Comparison of ENCODE assay signal across 34 cellular contexts in the genomic region with DNA sequence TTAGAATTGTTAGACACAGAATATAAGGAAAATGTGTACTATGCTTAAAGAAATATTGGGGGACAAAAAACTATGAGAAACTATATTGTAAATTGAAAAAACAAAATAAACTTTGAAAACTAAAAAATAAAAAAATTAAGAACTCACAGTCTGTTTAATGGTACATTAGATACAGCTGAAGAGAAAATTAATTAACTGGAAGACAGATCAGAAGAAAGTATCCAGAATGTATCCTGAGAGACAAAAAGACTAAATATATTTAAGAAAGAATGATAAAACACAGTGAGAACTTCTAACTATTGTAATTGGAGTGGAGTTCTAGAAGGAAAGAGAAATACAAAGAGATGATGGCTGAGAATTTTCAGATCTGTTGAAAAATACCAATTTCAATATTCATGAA.
"Had no signal": no experiment of that assay in that cellular context is flagged by ENCODE, and none has a peak within 500 bp of the region (broad histone marks: within the 10 kb centered on the region; RNA-seq: fewer than 3 reads in every experiment).

No MANE protein-coding gene starts in this region.

- H3K36me3 Mint-ChIP-seq: activated CD8-positive, alpha-beta memory T cell treated with anti-CD3 and anti-CD28 coated beads, Interleukin-2, amount 10 ng/mL, durations not matched to agents 7 days and 5 days; activated naive CD8-positive, alpha-beta T cell treated with anti-CD3 and anti-CD28 coated beads for 36 hours had no signal

- H3K27me3 ChIP-seq: ascending aorta, cardiac muscle cell, colonic mucosa, Peyer's patch had no signal

- H3K4me3 ChIP-seq: ascending aorta, cardiac muscle cell, colonic mucosa, Peyer's patch, SJSA1 had no signal

- H3K36me3 ChIP-seq: ascending aorta, cardiac muscle cell, colonic mucosa, Peyer's patch, SJSA1, WERI-Rb-1 had no signal

- H3K27ac ChIP-seq: ascending aorta, cardiac muscle cell, colonic mucosa, Peyer's patch, SJSA1, WERI-Rb-1 had no signal

- H3K27ac Mint-ChIP-seq: activated CD4-positive, alpha-beta memory T cell treated with anti-CD3 and anti-CD28 coated beads, Interleukin-2, amount 10 ng/mL, durations not matched to agents 7 days and 5 days; activated CD8-positive, alpha-beta memory T cell treated with anti-CD3 and anti-CD28 coated beads, Interleukin-2, amount 10 ng/mL, durations not matched to agents 7 days and 5 days; activated naive CD8-positive, alpha-beta T cell treated with anti-CD3 and anti-CD28 coated beads for 36 hours had no signal

- H3K4me1 Mint-ChIP-seq: activated CD4-positive, alpha-beta memory T cell treated with anti-CD3 and anti-CD28 coated beads, Interleukin-2, amount 10 ng/mL, durations not matched to agents 7 days and 5 days; activated CD8-positive, alpha-beta memory T cell treated with anti-CD3 and anti-CD28 coated beads, Interleukin-2, amount 10 ng/mL, durations not matched to agents 7 days and 5 days; activated naive CD8-positive, alpha-beta T cell treated with anti-CD3 and anti-CD28 coated beads for 36 hours; central memory CD8-positive, alpha-beta T cell had no signal

- DNase-seq: activated CD4-positive, alpha-beta memory T cell treated with anti-CD3 and anti-CD28 coated beads, Interleukin-2, amount 10 ng/mL, durations not matched to agents 7 days and 5 days; activated CD4-positive, alpha-beta T cell treated with anti-CD3 and anti-CD28 coated beads for 1 hour; activated CD4-positive, alpha-beta T cell treated with anti-CD3 and anti-CD28 coated beads for 48 hours; activated CD4-positive, CD25-positive, alpha-beta regulatory T cell; activated CD8-positive, alpha-beta memory T cell treated with anti-CD3 and anti-CD28 coated beads for 24 hours; activated CD8-positive, alpha-beta memory T cell treated with anti-CD3 and anti-CD28 coated beads, Interleukin-2, amount 10 ng/mL, durations not matched to agents 7 days and 5 days; activated CD8-positive, alpha-beta memory T cell treated with anti-CD3 and anti-CD28 coated beads, Interleukin-2, amount 50 U/mL, for 48 hours; activated effector memory CD4-positive, alpha-beta T cell treated with Interleukin-2 at 50 U/mL for 16 hours; activated naive CD4-positive, alpha-beta T cell treated with anti-CD3 and anti-CD28 coated beads, Interleukin-2, amount 50 U/mL, for 16 hours; activated naive CD8-positive, alpha-beta T cell treated with anti-CD3 and anti-CD28 coated beads for 36 hours; activated T-cell treated with anti-CD3 and anti-CD28 coated beads, Interleukin-2, amount 50 U/mL, for 48 hours; amygdala; colonic mucosa; NCI-H1105; NCI-H1436; NCI-H1694; NCI-H1930; NCI-H2081 treated with DMSO at 0.1 percent for 48 hours; NCI-H345; NCI-H524 treated with DMSO at 0.1 percent for 48 hours; NK-92 treated with Interleukin-12 subunit alpha and Interleukin-12 subunit beta, amount 100 ng/mL, for 24 hours; PC-3; Peyer's patch; RPMI8226; SHP77 treated with DMSO at 0.1 percent for 48 hours; SW 1271; T-helper 1 cell; T-helper 2 cell; T-helper 9 cell; WERI-Rb-1 had no signal

- H3K4me1 ChIP-seq: ascending aorta, colonic mucosa, Peyer's patch, SJSA1 had no signal

- H3K9me3 ChIP-seq: colonic mucosa had no signal

- ATAC-seq: activated CD8-positive, alpha-beta memory T cell treated with anti-CD3 and anti-CD28 coated beads, Interleukin-2, amount 10 ng/mL, durations not matched to agents 7 days and 5 days; PC-3 had no signal

- H3K4me3 Mint-ChIP-seq: activated CD4-positive, alpha-beta memory T cell treated with anti-CD3 and anti-CD28 coated beads, Interleukin-2, amount 10 ng/mL, durations not matched to agents 7 days and 5 days; activated CD8-positive, alpha-beta memory T cell treated with anti-CD3 and anti-CD28 coated beads, Interleukin-2, amount 10 ng/mL, durations not matched to agents 7 days and 5 days; activated naive CD8-positive, alpha-beta T cell treated with anti-CD3 and anti-CD28 coated beads for 36 hours; central memory CD8-positive, alpha-beta T cell had no signal
